In the genomic region with DNA sequence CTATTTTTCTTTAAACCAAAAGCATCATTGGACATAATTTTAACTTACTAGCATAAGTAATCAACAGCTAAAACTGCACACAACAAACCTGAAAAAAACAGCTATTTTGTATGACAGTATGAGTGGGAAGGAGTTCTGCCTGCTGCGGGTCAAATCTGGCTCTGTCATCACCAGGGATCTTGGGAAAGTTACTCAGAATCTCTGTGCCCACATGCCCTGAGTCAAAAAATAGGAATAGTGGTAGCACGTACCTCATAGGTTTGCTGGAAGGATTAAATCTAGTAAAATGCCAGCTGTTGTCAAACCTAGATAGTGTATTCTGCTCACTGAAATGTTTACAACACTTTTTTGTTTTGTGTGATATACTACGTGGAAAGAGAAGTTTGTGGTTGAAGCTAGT, we compare ENCODE assay signal across 9 cellular contexts. TPM values are rescaled to one million over a fixed set of nuclear protein-coding genes. Genes with fewer than 3 reads are reported as not detected.
DNase-seq lines count a peak whose midpoint lies in the region; ATAC-seq and TF ChIP-seq lines count a peak whose summit lies in the region.
"Had no signal": no experiment of that assay in that cellular context is flagged by ENCODE, and none has a peak within 500 bp of the region (broad histone marks: within the 10 kb centered on the region; RNA-seq: fewer than 3 reads in every experiment).

No MANE protein-coding gene starts in this region.

- H3K9me3 Mint-ChIP-seq in central memory CD8-positive, alpha-beta T cell: no peaks in the 10 kb centered on the region

- no peak for ATAC-seq in central memory CD8-positive, alpha-beta T cell (replicated peaks; ENCODE audit: extremely low read depth, poor library complexity, severe bottlenecking)
- ATAC-seq in GM19023 (IDR thresholded peaks at IDR 0.05; ENCODE audit: unreplicated experiment) (no peak), HG03175 (IDR thresholded peaks at IDR 0.05; ENCODE audit: unreplicated experiment) (no peak)

- peak overlapping the region; percentile 61 for H3K27ac ChIP-seq in AG04450 (ENCODE audit: low read depth, low read length)
- H3K27ac ChIP-seq in KOPT-K1 (ENCODE audit: low read depth, low read length, poor library complexity, severe bottlenecking): peak overlapping the region; percentile 78
- peak overlapping the region; percentile 96 to 97 for H3K27ac ChIP-seq in mucosa of rectum (ENCODE audit: low read depth in 2 of 2, low read length in 2 of 2)

- H3K9me3 ChIP-seq in AG04450 (ENCODE audit: control insufficient read depth, insufficient read depth, low read length): no peaks in the 10 kb centered on the region; the same call in 1 of the 2 replicates
- H3K9me3 ChIP-seq in KOPT-K1 (ENCODE audit: insufficient read depth, low read length, poor library complexity, severe bottlenecking): no peaks in the 10 kb centered on the region
- no peaks in the 10 kb centered on the region for H3K9me3 ChIP-seq in mucosa of rectum (ENCODE audit: control insufficient read depth in 2 of 2, low read length in 2 of 2)

- peak overlapping the region; percentile 94 for H3K27ac Mint-ChIP-seq in central memory CD8-positive, alpha-beta T cell (ENCODE audit: low read depth)

- H3K36me3 ChIP-seq in KOPT-K1 (ENCODE audit: insufficient read depth, low read length): peaks cover 31% of the 10 kb centered on the region
- peaks cover 4% of the 10 kb centered on the region in 2 donors for H3K36me3 ChIP-seq in mucosa of rectum (ENCODE audit: control insufficient read depth in 2 of 2, insufficient read depth in 2 of 2, low read length in 2 of 2)

- no peaks in the 10 kb centered on the region for H3K27me3 ChIP-seq in AG04450 (ENCODE audit: control insufficient read depth, insufficient read depth, low read length)
- no peaks in the 10 kb centered on the region for H3K27me3 ChIP-seq in mucosa of rectum (ENCODE audit: control insufficient read depth in 2 of 2, insufficient read depth in 2 of 2, low read length in 2 of 2)

- no peak for DNase-seq in AG04450 (ENCODE audit: low read depth, low spot score)
- DNase-seq in central memory CD8-positive, alpha-beta T cell (ENCODE audit: low spot score in 2 of 2): no peak
- DNase-seq in NCI-H1694 treated with DMSO at 0.1 percent for 48 hours (lab: John Stamatoyannopoulos, UW): no peak
- no peak for DNase-seq in A172 (ENCODE audit: low spot score)

- peaks cover 35% of the 10 kb centered on the region for H3K4me1 Mint-ChIP-seq in central memory CD8-positive, alpha-beta T cell

- CTCF ChIA-PET in AG04450 (lab: Charles Lee): interaction anchor here (0.6 to 5.7 kb wide), 5 partner anchors 10 to 1297 kb away, joined by 3 to 70 read pairs (median 4); no protein-coding TSS in a partner anchor

- H3K36me3 Mint-ChIP-seq in central memory CD8-positive, alpha-beta T cell (ENCODE audit: insufficient read depth): peaks cover 22% of the 10 kb centered on the region

- peak overlapping the region; percentile 89 for H3K4me3 Mint-ChIP-seq in central memory CD8-positive, alpha-beta T cell

- peak overlapping the region; percentile 87 to 92 for H3K9ac ChIP-seq in mucosa of rectum (ENCODE audit: low read depth in 1 of 2, low read length in 2 of 2)

- POLR2A ChIA-PET in AG04450 (lab: Yijun Ruan, JAX): no interaction called here

- H3K4me3 ChIP-seq in AG04450 (ENCODE audit: low read depth, low read length): peak overlapping the region; percentile 95
- H3K4me3 ChIP-seq in mucosa of rectum (ENCODE audit: low read length in 2 of 2): peak overlapping the region; percentile 91 to 94

- peaks cover 9 to 15% of the 10 kb centered on the region in 2 donors for H3K4me1 ChIP-seq in mucosa of rectum (ENCODE audit: control insufficient read depth in 2 of 2, insufficient read depth in 2 of 2, low read length in 2 of 2)

- no peak for TF ChIP-seq CTCF in AG04450 (IDR thresholded peaks at IDR 0.05; ENCODE audit: low read depth, low read length)

- H3K27me3 Mint-ChIP-seq in central memory CD8-positive, alpha-beta T cell: peaks cover 16% of the 10 kb centered on the region

RNA-seq across cellular contexts. Expression of a gene that starts 1.1 kb away (rescaled TPM):
- 28.7 and 38.6 TPM in 2 replicates for polyA plus RNA-seq in AG04450 (2011; rRNA removed)
- 9.1 and 16.1 TPM in 2 replicates for polyA minus RNA-seq in AG04450 (2011; rRNA and poly(A)+ RNA removed)
- 18.7 and 24.9 TPM in 2 replicates for total RNA-seq in A172 (2014; rRNA removed; shearing (Covaris generic))

RNA-seq across cellular contexts. Expression of a gene that starts 33.9 kb away (rescaled TPM):
- 29.0 and 38.0 TPM in 2 replicates for polyA plus RNA-seq in AG04450 (2011; rRNA removed)
- 19.2 and 36.5 TPM in 2 replicates for polyA minus RNA-seq in AG04450 (2011; rRNA and poly(A)+ RNA removed)
- 37.7 and 39.9 TPM in 2 replicates for total RNA-seq in A172 (2014; rRNA removed; shearing (Covaris generic))

RNA-seq across cellular contexts. Expression of a gene that starts 44.7 kb away (rescaled TPM):
- not detected in 2 replicates for polyA plus RNA-seq in AG04450 (2011; rRNA removed)
- polyA minus RNA-seq in AG04450 (2011; rRNA and poly(A)+ RNA removed): not detected in 2 replicates
- not detected in 2 replicates for total RNA-seq in A172 (2014; rRNA removed; shearing (Covaris generic))
- total RNA-seq: dermis microvascular lymphatic vessel endothelial cell had no signal
